15 cellular contexts compared by ENCODE assay signal in the genomic region with DNA sequence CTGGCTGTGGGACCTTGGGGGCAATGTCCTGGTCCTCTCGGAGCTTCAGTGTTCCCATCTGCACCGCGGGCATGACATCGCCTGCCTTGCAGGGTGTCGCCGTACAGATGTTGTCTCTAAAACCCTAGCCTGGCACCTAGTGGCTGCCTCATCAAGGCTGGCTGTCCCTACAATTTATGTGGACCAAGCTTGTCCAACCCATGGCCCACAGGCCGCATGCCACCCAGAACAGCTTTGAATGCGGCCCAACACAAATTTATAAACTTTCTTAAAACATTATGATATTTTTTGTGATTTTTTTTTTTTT. TPM values are rescaled to one million over a fixed set of nuclear protein-coding genes. Genes with fewer than 3 reads are reported as not detected.
A peak's percentile ranks its signal among the peaks of the same experiment; 100 is the strongest.
DNase-seq lines count a peak whose midpoint lies in the region; ATAC-seq and TF ChIP-seq lines count a peak whose summit lies in the region.
"Had no signal": no experiment of that assay in that cellular context is flagged by ENCODE, and none has a peak within 500 bp of the region (broad histone marks: within the 10 kb centered on the region; RNA-seq: fewer than 3 reads in every experiment).

No MANE protein-coding gene starts in this region.

- H3K4me1 ChIP-seq in Caco-2 (peaks cover 31% of the 10 kb centered on the region), RWPE2 (ENCODE audit: insufficient read depth, poor library complexity, severe bottlenecking) (peaks cover 17% of the 10 kb centered on the region)

- no peak overlapping the region for H3K4me3 Mint-ChIP-seq in Caco-2 (ENCODE audit: unreplicated experiment)
- no peak overlapping the region for H3K4me3 Mint-ChIP-seq in activated T-helper 17 cell treated with anti-CD3 and anti-CD28 coated beads, Interleukin-2, amount 50 U/mL, for 72 hours

- no peaks in the 10 kb centered on the region for H3K36me3 ChIP-seq in Caco-2 (ENCODE audit: control insufficient read depth, insufficient read depth, low read length)
- no peaks in the 10 kb centered on the region for H3K36me3 ChIP-seq in RWPE2 (ENCODE audit: low read depth)
- no peaks in the 10 kb centered on the region for H3K36me3 ChIP-seq in H7 (replicated peaks; ENCODE audit: control insufficient read depth, insufficient read depth, low read length)
- H3K36me3 ChIP-seq: BE2C, SJCRH30 had no signal

- H3K27ac ChIP-seq in 22Rv1 (no peak overlapping the region), RWPE2 (ENCODE audit: poor library complexity, severe bottlenecking) (peak overlapping the region; percentile 41)
- H3K27ac ChIP-seq: SJCRH30 had no signal

- peak overlapping the region; percentile 72 for H3K27ac Mint-ChIP-seq in Caco-2 (ENCODE audit: unreplicated experiment)
- no peak overlapping the region for H3K27ac Mint-ChIP-seq in activated T-helper 17 cell treated with anti-CD3 and anti-CD28 coated beads, Interleukin-2, amount 50 U/mL, for 72 hours

- H3K27me3 Mint-ChIP-seq in Caco-2 (ENCODE audit: insufficient read depth, unreplicated experiment) = no peaks in the 10 kb centered on the region
- H3K27me3 Mint-ChIP-seq in activated T-helper 17 cell treated with anti-CD3 and anti-CD28 coated beads, Interleukin-2, amount 50 U/mL, for 72 hours = peaks cover 17% of the 10 kb centered on the region

- BruUV-seq in Caco-2 (replicated peaks; lab: Mats Ljungman, UMichigan) = no TSS peak

- peaks cover 14% of the 10 kb centered on the region for H3K4me1 Mint-ChIP-seq in Caco-2 (ENCODE audit: low read depth, unreplicated experiment)
- no peaks in the 10 kb centered on the region for H3K4me1 Mint-ChIP-seq in activated T-helper 17 cell treated with anti-CD3 and anti-CD28 coated beads, Interleukin-2, amount 50 U/mL, for 72 hours

- peaks cover 8% of the 10 kb centered on the region; the same call in 1 of the 2 replicates for H3K9me3 ChIP-seq in Caco-2
- no peaks in the 10 kb centered on the region for H3K9me3 ChIP-seq in RWPE2 (ENCODE audit: severe bottlenecking)
- H3K9me3 ChIP-seq: BE2C, SJCRH30 had no signal

- H3K9me3 Mint-ChIP-seq in Caco-2 (ENCODE audit: unreplicated experiment) = no peaks in the 10 kb centered on the region
- no peaks in the 10 kb centered on the region for H3K9me3 Mint-ChIP-seq in activated T-helper 17 cell treated with anti-CD3 and anti-CD28 coated beads, Interleukin-2, amount 50 U/mL, for 72 hours

- ATAC-seq in RWPE2 (ENCODE audit: low read depth) = no peak
- ATAC-seq in left colon = peak; percentile 36
- no peak for ATAC-seq in activated T-helper 17 cell treated with anti-CD3 and anti-CD28 coated beads, Interleukin-2, amount 50 U/mL, for 72 hours (replicated peaks)
- ATAC-seq: GM12878, Panc1 had no signal

- no peak overlapping the region for H3K4me3 ChIP-seq in Caco-2 (ENCODE audit: low read depth, low read length)
- H3K4me3 ChIP-seq in RWPE2 (ENCODE audit: severe bottlenecking) = no peak overlapping the region
- no peak overlapping the region for H3K4me3 ChIP-seq in H7 (ENCODE audit: insufficient read depth, low read depth, low read length)
- H3K4me3 ChIP-seq: GM12878, SJCRH30 had no signal

- TF ChIP-seq CTCF in 22Rv1 (IDR thresholded peaks at IDR 0.05) (peak; percentile 9; the same call in 1 of the 2 replicates), Caco-2 (IDR thresholded peaks at IDR 0.05; ENCODE audit: insufficient read depth in 1 of 2, low read depth in 1 of 2, low read length in 1 of 2, severe bottlenecking in 1 of 2, unreplicated experiment in 1 of 2) (no peak), RWPE2 (IDR thresholded peaks at IDR 0.05; ENCODE audit: poor library complexity, severe bottlenecking) (no peak)

- H3K36me3 Mint-ChIP-seq in Caco-2 (ENCODE audit: insufficient read depth, unreplicated experiment) = no peaks in the 10 kb centered on the region
- no peaks in the 10 kb centered on the region for H3K36me3 Mint-ChIP-seq in activated T-helper 17 cell treated with anti-CD3 and anti-CD28 coated beads, Interleukin-2, amount 50 U/mL, for 72 hours (ENCODE audit: low read depth)

- POLR2A ChIA-PET in Caco-2 (lab: Charles Lee) = no interaction called here

- intact Hi-C loops in Caco-2 (cut with micrococcal nuclease; ENCODE audit: unreplicated experiment) (no loop called here), left colon (cut with DNase I, micrococcal nuclease) (loop anchor here in 1 of 2 donors (10.0 kb wide), 1 partner anchor 62 kb away; no protein-coding TSS in a partner anchor)

- no peaks in the 10 kb centered on the region for H3K27me3 ChIP-seq in Caco-2 (replicated peaks; ENCODE audit: control insufficient read depth, insufficient read depth, low read length)
- H3K27me3 ChIP-seq in RWPE2 (ENCODE audit: insufficient read depth, poor library complexity, severe bottlenecking) = no peaks in the 10 kb centered on the region
- no peaks in the 10 kb centered on the region for H3K27me3 ChIP-seq in H7 (ENCODE audit: control insufficient read depth, insufficient read depth, low read length)
- H3K27me3 ChIP-seq: BE2C, SJCRH30 had no signal

- CTCF ChIA-PET in Caco-2 (lab: Charles Lee) = interaction anchor here (0.6 to 1.0 kb wide), 3 partner anchors 58 to 267 kb away, joined by 3 to 4 read pairs (median 4); partner anchors contain the start of gene EXOSC2

- DNase-seq in Caco-2 (no peak), RWPE2 (ENCODE audit: low spot score) (no peak), left colon (no peak), Ammon's horn (ENCODE audit: low spot score) (no peak), H7 (no peak), RKO (ENCODE audit: low spot score) (no peak)
- DNase-seq: COR-L47, NCI-H2107, NCI-H526, SJCRH30 had no signal

RNA-seq across cellular contexts. Expression of gene ASS1, which starts 18.3 kb away (rescaled TPM):
- total RNA-seq in Caco-2 (2022) (76.9 and 118 TPM in 2 replicates), left colon (100 to 1,000 TPM; 264 to 515 TPM)
- 77.0 and 81.5 TPM in 2 replicates for total RNA-seq in H7 (2014; rRNA removed; shearing (Covaris generic))
- 1 to 10 TPM in 1 of 2 donors, under 1 TPM in 1; 0.69 to 1.4 TPM for total RNA-seq in activated T-helper 17 cell treated with anti-CD3 and anti-CD28 coated beads, Interleukin-2, amount 50 U/mL, for 72 hours

Comparison
In these comparisons a context has a peak if more than half of its experiments do, and no peak if none do; other contexts are left out.
1. RNA of gene ASS1, which starts 18.3 kb away (total RNA-seq): 264 to 515 TPM in left colon, 76.9 to 118 TPM in Caco-2 and 77.0 to 81.5 TPM in H7; 0.69 to 1.4 TPM in activated T-helper 17 cell treated with anti-CD3 and anti-CD28 coated beads, Interleukin-2, amount 50 U/mL, for 72 hours; every median in the first group is over 10 times any median in the second.